18 cellular contexts compared by ENCODE assay signal in the genomic region with DNA sequence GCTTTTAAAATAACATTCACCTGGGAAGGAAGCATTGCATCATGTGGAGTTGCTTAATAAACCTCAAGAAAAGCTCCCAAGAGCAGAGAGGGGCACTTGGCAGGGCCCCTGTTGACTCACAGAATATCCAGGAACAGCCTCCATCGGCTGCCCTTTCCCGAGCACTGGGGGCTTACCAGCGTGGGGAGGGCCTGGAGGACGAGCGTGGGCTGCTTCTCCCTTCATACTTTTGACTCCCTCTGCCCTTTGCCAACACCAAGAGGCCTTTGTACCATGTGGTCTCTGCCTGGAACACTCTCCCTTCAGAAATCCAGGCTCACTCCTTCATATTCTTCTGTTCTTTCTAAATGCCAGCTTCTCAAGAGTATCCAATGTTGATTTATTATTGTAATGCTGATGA.
A peak's percentile ranks its signal among the peaks of the same experiment; 100 is the strongest.
DNase-seq lines count a peak whose midpoint lies in the region; ATAC-seq and TF ChIP-seq lines count a peak whose summit lies in the region.
"Had no signal": no experiment of that assay in that cellular context is flagged by ENCODE, and none has a peak within 500 bp of the region (broad histone marks: within the 10 kb centered on the region; RNA-seq: fewer than 3 reads in every experiment).

No MANE protein-coding gene starts in this region.

- H3K9me3 Mint-ChIP-seq in activated CD8-positive, alpha-beta T cell treated with anti-CD3 and anti-CD28 coated beads for 36 hours: peaks cover 1% of the 10 kb centered on the region

- H3K36me3 Mint-ChIP-seq in activated CD8-positive, alpha-beta T cell treated with anti-CD3 and anti-CD28 coated beads for 36 hours (ENCODE audit: low read depth): no peaks in the 10 kb centered on the region

- H3K4me1 ChIP-seq in heart right ventricle: no peaks in the 10 kb centered on the region
- peaks cover 0 to 2% of the 10 kb centered on the region in 2 donors for H3K4me1 ChIP-seq in neuronal stem cell (ENCODE audit: control insufficient read depth in 2 of 2, insufficient read depth in 1 of 2, low read depth in 1 of 2, low read length in 2 of 2)

- no peak overlapping the region for H2BK5ac ChIP-seq in neuronal stem cell (ENCODE audit: low read length)

- no peak overlapping the region for H3K23ac ChIP-seq in neuronal stem cell (ENCODE audit: low read depth, low read length, poor library complexity)

- H2BK12ac ChIP-seq in neuronal stem cell (ENCODE audit: low read length): no peak overlapping the region

- H2BK120ac ChIP-seq in neuronal stem cell (ENCODE audit: low read depth, low read length): no peak overlapping the region

- peaks cover 0 to 11% (median 0%) of the 10 kb centered on the region in 7 donors for H3K27me3 ChIP-seq in heart right ventricle
- no peaks in the 10 kb centered on the region for H3K27me3 ChIP-seq in neuronal stem cell (ENCODE audit: control insufficient read depth in 3 of 3, insufficient read depth in 3 of 3, low read depth in 1 of 3, low read length in 3 of 3)

- H2AFZ ChIP-seq in neuronal stem cell (ENCODE audit: low read length): no peak overlapping the region

- DNase-seq in left cardiac atrium: peak; percentile 37
- no peak for DNase-seq in heart right ventricle
- peak; percentile 38 for DNase-seq in ecto neural progenitor cell (ENCODE audit: low spot score)
- DNase-seq in neuronal stem cell (ENCODE audit: low spot score): no peak
- no peak for DNase-seq in Kasumi-1 (lab: John Stamatoyannopoulos, UW)
- no peak for DNase-seq in cardiac septum (ENCODE audit: low spot score)
- DNase-seq in activated CD8-positive, alpha-beta T cell treated with anti-CD3 and anti-CD28 coated beads for 36 hours: no peak
- DNase-seq: 8988T, ACHN, DMS153, DND-41, NCI-H1105 treated with DMSO at 0.1 percent for 48 hours, NCI-H146, NCI-H1930, NCI-H2107, NCI-H748 treated with DMSO at 0.1 percent for 48 hours, SK-N-SH had no signal

- no peak overlapping the region for H3K4ac ChIP-seq in neuronal stem cell (ENCODE audit: low read length)

- H2AK5ac ChIP-seq in neuronal stem cell (ENCODE audit: low read depth, low read length): no peak overlapping the region

- H3K9ac ChIP-seq in neuronal stem cell (ENCODE audit: low read depth, low read length, poor library complexity): no peak overlapping the region
- H3K9ac ChIP-seq: SK-N-SH had no signal

- no peaks in the 10 kb centered on the region for H3K27me3 Mint-ChIP-seq in activated CD8-positive, alpha-beta T cell treated with anti-CD3 and anti-CD28 coated beads for 36 hours

- no peaks in the 10 kb centered on the region for H3K36me3 ChIP-seq in heart right ventricle
- no peaks in the 10 kb centered on the region for H3K36me3 ChIP-seq in neuronal stem cell (replicated peaks in 1 of 2; ENCODE audit: control insufficient read depth in 2 of 2, insufficient read depth in 2 of 2, low read length in 2 of 2)

- H3K4me2 ChIP-seq in neuronal stem cell (ENCODE audit: insufficient read depth, low read length, poor library complexity, severe bottlenecking): no peak overlapping the region
- H3K4me2 ChIP-seq: SK-N-SH had no signal

- peak in 1 of 2 donors; percentile 98 for ATAC-seq in left cardiac atrium
- no peak for ATAC-seq in heart right ventricle
- ATAC-seq in GM19463 (IDR thresholded peaks at IDR 0.05; ENCODE audit: unreplicated experiment): no peak
- no peak for ATAC-seq in activated CD8-positive, alpha-beta T cell treated with anti-CD3 and anti-CD28 coated beads for 36 hours

- POLR2A ChIA-PET in activated CD8-positive, alpha-beta T cell treated with anti-CD3 and anti-CD28 coated beads for 36 hours (lab: Charles Lee): no interaction called here

- no peak overlapping the region for H2BK15ac ChIP-seq in neuronal stem cell (ENCODE audit: low read length)

- H3K27ac Mint-ChIP-seq in activated CD8-positive, alpha-beta T cell treated with anti-CD3 and anti-CD28 coated beads for 36 hours: no peak overlapping the region

- H4K91ac ChIP-seq in neuronal stem cell (ENCODE audit: low read depth, low read length, poor library complexity): no peak overlapping the region

- peak overlapping the region; percentile 71 for H3K14ac ChIP-seq in neuronal stem cell (ENCODE audit: low read length)

- H4K8ac ChIP-seq in neuronal stem cell (ENCODE audit: low read depth, low read length): no peak overlapping the region

- no peaks in the 10 kb centered on the region for H3K4me1 Mint-ChIP-seq in activated CD8-positive, alpha-beta T cell treated with anti-CD3 and anti-CD28 coated beads for 36 hours (ENCODE audit: low read depth)

- H3K4me3 Mint-ChIP-seq in activated CD8-positive, alpha-beta T cell treated with anti-CD3 and anti-CD28 coated beads for 36 hours: no peak overlapping the region

- H3K9me3 ChIP-seq in heart right ventricle: no peaks in the 10 kb centered on the region
- H3K9me3 ChIP-seq in neuronal stem cell (replicated peaks in 1 of 2; ENCODE audit: control insufficient read depth in 2 of 2, insufficient read depth in 1 of 2, low read depth in 1 of 2, low read length in 2 of 2): peaks cover 0 to 2% of the 10 kb centered on the region in 2 donors
- H3K9me3 ChIP-seq: SK-N-SH had no signal

- H3K4me3 ChIP-seq in heart right ventricle (no peak overlapping the region), neuronal stem cell (ENCODE audit: low read length in 2 of 2) (no peak overlapping the region)

- intact Hi-C loops in left cardiac atrium (cut with DNase I): no loop called here
- intact Hi-C loops in heart right ventricle (cut with DNase I): no loop called here
- intact Hi-C loops in cardiac septum (cut with DNase I): no loop called here
- intact Hi-C loops in activated CD8-positive, alpha-beta T cell treated with anti-CD3 and anti-CD28 coated beads for 36 hours (cut with micrococcal nuclease): no loop called here

- TF ChIP-seq CTCF in heart right ventricle (IDR thresholded peaks at IDR 0.05): no peak
- no peak for TF ChIP-seq CTCF in activated CD8-positive, alpha-beta T cell treated with anti-CD3 and anti-CD28 coated beads for 36 hours (IDR thresholded peaks at IDR 0.05)

- CTCF ChIA-PET in activated CD8-positive, alpha-beta T cell treated with anti-CD3 and anti-CD28 coated beads for 36 hours (lab: Charles Lee): no interaction called here

- WGBS in heart right ventricle, 2 donors: 50 to 66% methylated on average over 5 of the region's 5 CpGs
- WGBS in neuronal stem cell (ENCODE audit: extremely low coverage in 2 of 2, insufficient read length in 2 of 2, insufficient replicate concordance in 1 of 2), 2 donors: no CpG with 5 or more reads among the region's 5 CpGs

- H3K18ac ChIP-seq in neuronal stem cell (ENCODE audit: low read length): peak overlapping the region; percentile 28

- H3K79me1 ChIP-seq in neuronal stem cell (ENCODE audit: low read depth, low read length): no peaks in the 10 kb centered on the region

- H3K27ac ChIP-seq in heart right ventricle (no peak overlapping the region), neuronal stem cell (replicated peaks; ENCODE audit: low read length) (no peak overlapping the region)

Comparison
In these comparisons a context has a peak if more than half of its experiments do, and no peak if none do; other contexts are left out.
1. DNase-seq: peak in left cardiac atrium (single experiment) and ecto neural progenitor cell (single experiment); none in heart right ventricle (0 of 2), neuronal stem cell (single experiment), Kasumi-1 (0 of 2), cardiac septum (single experiment) and activated CD8-positive, alpha-beta T cell treated with anti-CD3 and anti-CD28 coated beads for 36 hours (single experiment).